ENCODE assay signal across 27 cellular contexts in the genomic region with DNA sequence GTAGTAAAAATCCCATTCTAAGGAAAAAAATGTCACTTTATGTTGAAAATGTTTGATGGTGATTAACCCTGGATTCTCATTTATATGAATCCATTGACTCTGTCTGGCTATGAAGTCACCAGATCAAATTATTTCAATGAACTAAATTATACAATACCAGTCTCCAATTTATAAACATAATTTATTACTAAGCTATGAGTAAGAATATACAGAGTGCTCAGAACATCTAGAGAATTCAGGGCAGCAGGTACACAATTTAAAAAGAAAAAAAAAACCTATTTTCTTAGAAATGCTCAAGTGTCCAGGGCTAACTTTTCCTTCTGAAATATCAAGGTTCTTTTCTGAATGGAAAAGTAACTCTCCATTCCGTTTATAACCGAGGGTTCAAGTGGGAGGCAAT. TPM values are rescaled to one million over a fixed set of nuclear protein-coding genes. Genes with fewer than 3 reads are reported as not detected.
"Had no signal": no experiment of that assay in that cellular context is flagged by ENCODE, and none has a peak within 500 bp of the region (broad histone marks: within the 10 kb centered on the region; RNA-seq: fewer than 3 reads in every experiment).

No MANE protein-coding gene starts in this region.

- H3K27ac ChIP-seq: coronary artery, esophagus squamous epithelium, gastrocnemius medialis, neutrophil, pancreas, right lobe of liver, thoracic aorta, tibial nerve, upper lobe of left lung had no signal

- H3K4me3 Mint-ChIP-seq: mesothelial cell of epicardium; naive B cell; natural killer cell treated with Interleukin-12 subunit alpha and Interleukin-12 subunit beta and Interleukin-15 and Interleukin-18, amount 100 ng/mL, for 72 hours; neural crest cell; stimulated activated naive B cell treated with anti-CD40 and anti-IgM and Interleukin-4, amounts not matched to agents 10 μg/mL and 1 μg/mL and 100 μg/mL, for 72 hours; stimulated activated naive CD8-positive, alpha-beta T cell treated with anti-CD3 and anti-CD28 coated beads, Interleukin-15, Interleukin-2, amounts not matched to agents 100 ng/mL and 50 ng/mL, for 24 hours had no signal

- H3K27me3 Mint-ChIP-seq: naive B cell; natural killer cell treated with Interleukin-12 subunit alpha and Interleukin-12 subunit beta and Interleukin-15 and Interleukin-18, amount 100 ng/mL, for 72 hours; stimulated activated naive B cell treated with anti-CD40 and anti-IgM and Interleukin-4, amounts not matched to agents 10 μg/mL and 1 μg/mL and 100 μg/mL, for 72 hours; stimulated activated naive CD8-positive, alpha-beta T cell treated with anti-CD3 and anti-CD28 coated beads, Interleukin-15, Interleukin-2, amounts not matched to agents 100 ng/mL and 50 ng/mL, for 24 hours had no signal

- DNase-seq: dermis blood vessel endothelial cell; effector memory CD4-positive, alpha-beta T cell; erythroblast; esophagus squamous epithelium; foreskin fibroblast; gastrocnemius medialis; head of caudate nucleus; kidney; mesenchymal stem cell; mucosa of descending colon; naive B cell; pancreas; right lobe of liver; small intestine; stimulated activated CD4-positive, alpha-beta T cell treated with anti-CD3 and anti-CD28 coated beads, Interleukin-15, amount 100 ng/mL, for 24 hours; stimulated activated CD4-positive, alpha-beta T cell treated with anti-CD3 and anti-CD28 coated beads, Interleukin-2, amount 100 ng/mL, for 48 hours; stimulated activated naive B cell treated with anti-CD40 and anti-IgM and Interleukin-4, amounts not matched to agents 10 μg/mL and 1 μg/mL and 100 μg/mL, for 72 hours; upper lobe of left lung had no signal

- H3K4me1 Mint-ChIP-seq: mesothelial cell of epicardium; naive B cell; neural crest cell; stimulated activated naive B cell treated with anti-CD40 and anti-IgM and Interleukin-4, amounts not matched to agents 10 μg/mL and 1 μg/mL and 100 μg/mL, for 72 hours had no signal

- H3K9me3 Mint-ChIP-seq: mesothelial cell of epicardium; neural crest cell; stimulated activated naive CD8-positive, alpha-beta T cell treated with anti-CD3 and anti-CD28 coated beads, Interleukin-15, Interleukin-2, amounts not matched to agents 100 ng/mL and 50 ng/mL, for 24 hours had no signal

- H3K27ac Mint-ChIP-seq: mesothelial cell of epicardium; naive B cell; natural killer cell treated with Interleukin-12 subunit alpha and Interleukin-12 subunit beta and Interleukin-15 and Interleukin-18, amount 100 ng/mL, for 72 hours; stimulated activated naive B cell treated with anti-CD40 and anti-IgM and Interleukin-4, amounts not matched to agents 10 μg/mL and 1 μg/mL and 100 μg/mL, for 72 hours; stimulated activated naive CD8-positive, alpha-beta T cell treated with anti-CD3 and anti-CD28 coated beads, Interleukin-15, Interleukin-2, amounts not matched to agents 100 ng/mL and 50 ng/mL, for 24 hours had no signal

- H3K36me3 Mint-ChIP-seq: mesothelial cell of epicardium; naive B cell; natural killer cell treated with Interleukin-12 subunit alpha and Interleukin-12 subunit beta and Interleukin-15 and Interleukin-18, amount 100 ng/mL, for 72 hours; stimulated activated naive B cell treated with anti-CD40 and anti-IgM and Interleukin-4, amounts not matched to agents 10 μg/mL and 1 μg/mL and 100 μg/mL, for 72 hours had no signal

- ATAC-seq: gastrocnemius medialis; left lobe of liver; mucosa of descending colon; natural killer cell treated with Interleukin-12 subunit alpha and Interleukin-12 subunit beta and Interleukin-15 and Interleukin-18, amount 100 ng/mL, for 72 hours; pancreas; right lobe of liver; stimulated activated naive B cell treated with anti-CD40 and anti-IgM and Interleukin-4, amounts not matched to agents 10 μg/mL and 1 μg/mL and 100 μg/mL, for 72 hours had no signal

RNA-seq across cellular contexts. Expression of a gene that starts 48.6 kb away (rescaled TPM):
- total RNA-seq: natural killer cell treated with Interleukin-12 subunit alpha and Interleukin-12 subunit beta and Interleukin-15 and Interleukin-18, amount 100 ng/mL, for 72 hours had no signal
